Comparison of ENCODE assay signal across 12 cellular contexts in the genomic region with DNA sequence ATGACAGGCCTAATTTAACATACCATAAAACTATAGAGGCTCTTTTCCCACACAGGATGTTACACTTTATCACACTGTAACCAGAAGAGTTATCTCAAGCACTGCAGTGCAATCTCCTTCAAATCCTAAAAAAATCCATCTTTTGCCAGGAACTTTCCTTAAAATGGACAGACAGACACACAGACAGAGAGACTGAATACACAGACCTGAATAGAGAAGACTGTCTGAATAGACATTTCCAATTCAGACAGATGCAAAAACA. TPM values are rescaled to one million over a fixed set of nuclear protein-coding genes. Genes with fewer than 3 reads are reported as not detected.
DNase-seq lines count a peak whose midpoint lies in the region; ATAC-seq, FAIRE-seq and TF ChIP-seq lines count a peak whose summit lies in the region.
"Had no signal": no experiment of that assay in that cellular context is flagged by ENCODE, and none has a peak within 500 bp of the region (broad histone marks: within the 10 kb centered on the region; RNA-seq: fewer than 3 reads in every experiment).

No MANE protein-coding gene starts in this region.

- TF ChIP-seq CTCF in A549 (IDR thresholded peaks at IDR 0.05), result no peak
- TF ChIP-seq CTCF in KMS-11 (conservative IDR thresholded peaks at IDR 0.05; ENCODE audit: low read depth, low read length), result no peak
- TF ChIP-seq CTCF in neural progenitor cell (IDR thresholded peaks at IDR 0.05), result no peak
- no peak for TF ChIP-seq CTCF in tibial nerve (IDR thresholded peaks at IDR 0.05)

- POLR2A ChIA-PET in A549 (lab: Yijun Ruan, JAX), result interaction anchor here (1.0 kb wide), 1 partner anchor 60 kb away, joined by 3 read pairs; no protein-coding TSS in a partner anchor

- H3K9me3 ChIP-seq in A549 (no peaks in the 10 kb centered on the region), neural progenitor cell (ENCODE audit: low read depth) (no peaks in the 10 kb centered on the region), tibial nerve (no peaks in the 10 kb centered on the region)

- peaks cover 94% of the 10 kb centered on the region for H3K4me1 ChIP-seq in A549
- peaks cover 90% of the 10 kb centered on the region for H3K4me1 ChIP-seq in KMS-11 (ENCODE audit: low read depth, poor library complexity, severe bottlenecking)
- H3K4me1 ChIP-seq in neural progenitor cell, result peaks cover 39% of the 10 kb centered on the region
- H3K4me1 ChIP-seq in tibial nerve, result peaks cover 0 to 93% (median 58%) of the 10 kb centered on the region in 4 donors

- H3K9me3 Mint-ChIP-seq in effector memory CD8-positive, alpha-beta T cell, result no peaks in the 10 kb centered on the region
- H3K9me3 Mint-ChIP-seq in neural progenitor cell, result no peaks in the 10 kb centered on the region
- no peaks in the 10 kb centered on the region for H3K9me3 Mint-ChIP-seq in T-helper 2 cell treated with Interferon-gamma antibody and Interleukin-4, amounts not matched to agents 5 μg/mL and 100 μg/mL, for 36 hours
- H3K9me3 Mint-ChIP-seq: activated T-helper 1 cell treated with anti-CD3 and anti-CD28 coated beads, Interleukin-12 subunit alpha, Interleukin-12 subunit beta, Interleukin-2, Interleukin-4 antibody, amounts not matched to agents 30 ng/mL and 10 ng/mL and 1 ng/mL, durations not matched to agents 14 hours and 24 hours and 36 hours had no signal

- TF ChIP-seq EP300 in A549 (IDR thresholded peaks at IDR 0.05), result no peak
- TF ChIP-seq EP300 in tibial nerve (IDR thresholded peaks at IDR 0.05), result no peak

- H3K4me2 ChIP-seq in A549, result peak overlapping the region; percentile 90
- H3K4me2 ChIP-seq in KMS-11, result peak overlapping the region; percentile 94
- H3K4me2 ChIP-seq in neural progenitor cell, result no peak overlapping the region

- CTCF ChIA-PET in A549 (lab: Yijun Ruan, JAX), result interaction anchor here (1.3 to 6.2 kb wide), 3 partner anchors 8 to 59 kb away, joined by 3 to 35 read pairs (median 6); no protein-coding TSS in a partner anchor

- peak overlapping the region; percentile 15 to 77 for H3K27ac Mint-ChIP-seq in effector memory CD8-positive, alpha-beta T cell
- no peak overlapping the region for H3K27ac Mint-ChIP-seq in neural progenitor cell
- no peak overlapping the region for H3K27ac Mint-ChIP-seq in T-helper 2 cell treated with Interferon-gamma antibody and Interleukin-4, amounts not matched to agents 5 μg/mL and 100 μg/mL, for 36 hours
- H3K27ac Mint-ChIP-seq: activated T-helper 1 cell treated with anti-CD3 and anti-CD28 coated beads, Interleukin-12 subunit alpha, Interleukin-12 subunit beta, Interleukin-2, Interleukin-4 antibody, amounts not matched to agents 30 ng/mL and 10 ng/mL and 1 ng/mL, durations not matched to agents 14 hours and 24 hours and 36 hours had no signal

- H3K4me1 Mint-ChIP-seq in effector memory CD8-positive, alpha-beta T cell (ENCODE audit: low read depth in 2 of 2), result peaks cover 17 to 19% of the 10 kb centered on the region in 2 donors
- peaks cover 70% of the 10 kb centered on the region for H3K4me1 Mint-ChIP-seq in neural progenitor cell
- peaks cover 40% of the 10 kb centered on the region for H3K4me1 Mint-ChIP-seq in T-helper 2 cell treated with Interferon-gamma antibody and Interleukin-4, amounts not matched to agents 5 μg/mL and 100 μg/mL, for 36 hours (ENCODE audit: low read depth)

- 0 out of 2 replicates have a peak, but pooled peaks cover 4% of the 10 kb centered on the region for H4K20me1 ChIP-seq in KMS-11 (ENCODE audit: insufficient read depth)
- H4K20me1 ChIP-seq in neural progenitor cell (ENCODE audit: low read depth), result peaks cover 74% of the 10 kb centered on the region

- no peak overlapping the region for H2AFZ ChIP-seq in KMS-11 (ENCODE audit: low read depth)
- no peak overlapping the region for H2AFZ ChIP-seq in neural progenitor cell (replicated peaks)
- H2AFZ ChIP-seq: parathyroid adenoma had no signal

- peak overlapping the region; percentile 65 to 88 for H3K27ac ChIP-seq in A549
- H3K27ac ChIP-seq in KMS-11, result peak overlapping the region; percentile 43; the same call in 1 of the 2 replicates
- H3K27ac ChIP-seq in neural progenitor cell, result peak overlapping the region; percentile 16
- H3K27ac ChIP-seq in tibial nerve, result peak overlapping the region in 2 of 4 donors; percentile 79 to 85
- H3K27ac ChIP-seq: parathyroid adenoma, VCaP had no signal

- no peak for TF ChIP-seq POLR2A in A549 (IDR thresholded peaks at IDR 0.05; ENCODE audit: low read length)
- TF ChIP-seq POLR2A in tibial nerve (IDR thresholded peaks at IDR 0.05), result no peak

- H3K4me3 ChIP-seq in A549 (no peak overlapping the region), KMS-11 (IDR thresholded peaks at IDR 0.05; ENCODE audit: insufficient read depth, low read depth, low read length) (no peak overlapping the region), neural progenitor cell (no peak overlapping the region), tibial nerve (no peak overlapping the region)

- H3K36me3 ChIP-seq in KMS-11 (ENCODE audit: insufficient read depth), result no peaks in the 10 kb centered on the region
- H3K36me3 ChIP-seq in neural progenitor cell, result no peaks in the 10 kb centered on the region
- no peaks in the 10 kb centered on the region for H3K36me3 ChIP-seq in tibial nerve

- no peak overlapping the region for H3K9ac ChIP-seq in KMS-11
- H3K9ac ChIP-seq in neural progenitor cell, result no peak overlapping the region
- H3K9ac ChIP-seq: parathyroid adenoma had no signal

- TF ChIP-seq RAD21 in A549 (conservative IDR thresholded peaks at IDR 0.05 in 1 of 2, IDR thresholded peaks at IDR 0.05 in 1 of 2), result no peak

- H3F3A ChIP-seq in neural progenitor cell (ENCODE audit: low read depth), result peaks cover 7% of the 10 kb centered on the region

- DNase-seq in A549 (ENCODE audit: low read depth in 1 of 2, low spot score in 1 of 2) (no peak), neural progenitor cell (ENCODE audit: low spot score) (no peak), COLO829 (ENCODE audit: low spot score) (no peak), tibial nerve (ENCODE audit: low spot score in 2 of 2) (no peak)
- no peak for DNase-seq in effector memory CD8-positive, alpha-beta T cell
- DNase-seq in stimulated activated CD4-positive, alpha-beta T cell treated with anti-CD3 and anti-CD28 coated beads, Interleukin-12 subunit alpha, Interleukin-12 subunit beta, amount 100 ng/mL, for 4 hours, result no peak
- DNase-seq in T-helper 2 cell treated with Interferon-gamma antibody and Interleukin-4, amounts not matched to agents 5 μg/mL and 100 μg/mL, for 36 hours (ENCODE audit: low spot score), result no peak
- DNase-seq: NCI-H510A treated with DMSO at 0.1 percent for 48 hours had no signal

- no peaks in the 10 kb centered on the region for H3K27me3 Mint-ChIP-seq in effector memory CD8-positive, alpha-beta T cell
- H3K27me3 Mint-ChIP-seq in neural progenitor cell (ENCODE audit: insufficient read depth, low read depth), result no peaks in the 10 kb centered on the region
- H3K27me3 Mint-ChIP-seq in T-helper 2 cell treated with Interferon-gamma antibody and Interleukin-4, amounts not matched to agents 5 μg/mL and 100 μg/mL, for 36 hours (ENCODE audit: low read depth), result no peaks in the 10 kb centered on the region

- no peak; a peak in 1 of 6 replicates for ATAC-seq in A549
- no peak for ATAC-seq in effector memory CD8-positive, alpha-beta T cell (replicated peaks)

- no peaks in the 10 kb centered on the region for H3K27me3 ChIP-seq in KMS-11 (ENCODE audit: insufficient read depth, low read depth)
- no peaks in the 10 kb centered on the region for H3K27me3 ChIP-seq in neural progenitor cell
- no peaks in the 10 kb centered on the region for H3K27me3 ChIP-seq in tibial nerve

- H3K36me3 Mint-ChIP-seq in effector memory CD8-positive, alpha-beta T cell (ENCODE audit: insufficient read depth), result peaks cover under 1% of the 10 kb centered on the region
- H3K36me3 Mint-ChIP-seq in neural progenitor cell, result peaks cover 7% of the 10 kb centered on the region
- H3K36me3 Mint-ChIP-seq in T-helper 2 cell treated with Interferon-gamma antibody and Interleukin-4, amounts not matched to agents 5 μg/mL and 100 μg/mL, for 36 hours (ENCODE audit: low read depth), result peaks cover 6% of the 10 kb centered on the region

- H3K79me2 ChIP-seq in KMS-11 (ENCODE audit: insufficient read depth, low read depth), result peaks cover 99% of the 10 kb centered on the region
- H3K79me2 ChIP-seq in neural progenitor cell (ENCODE audit: low read depth), result peaks cover 100% of the 10 kb centered on the region

- FAIRE-seq in A549 (lab: Jason Lieb, UNC), result no peak

- no peak overlapping the region for H3K4me3 Mint-ChIP-seq in effector memory CD8-positive, alpha-beta T cell
- H3K4me3 Mint-ChIP-seq in neural progenitor cell, result no peak overlapping the region
- H3K4me3 Mint-ChIP-seq in T-helper 2 cell treated with Interferon-gamma antibody and Interleukin-4, amounts not matched to agents 5 μg/mL and 100 μg/mL, for 36 hours, result no peak overlapping the region
- H3K4me3 Mint-ChIP-seq: activated T-helper 1 cell treated with anti-CD3 and anti-CD28 coated beads, Interleukin-12 subunit alpha, Interleukin-12 subunit beta, Interleukin-2, Interleukin-4 antibody, amounts not matched to agents 30 ng/mL and 10 ng/mL and 1 ng/mL, durations not matched to agents 14 hours and 24 hours and 36 hours had no signal

TF ChIP-seq in A549, 52 proteins besides CTCF, POLR2A, EP300 and RAD21 (continues in another document):
- TF ChIP-seq HOXA7 (CRISPR knock-in tag; IDR thresholded peaks at IDR 0.05), result no peak
- TF ChIP-seq NFE2L2 (conservative IDR thresholded peaks at IDR 0.05; ENCODE audit: low read length), result no peak
- no peak for TF ChIP-seq BCL3 (IDR thresholded peaks at IDR 0.05)
- no peak for TF ChIP-seq MAZ (IDR thresholded peaks at IDR 0.05; ENCODE audit: borderline replicate concordance, low read depth, low read length)
- TF ChIP-seq PHF8 (IDR thresholded peaks at IDR 0.05; ENCODE audit: borderline replicate concordance, low read depth), result no peak
- no peak for TF ChIP-seq CHD2 (IDR thresholded peaks at IDR 0.05; ENCODE audit: low read length, partially characterized antibody)
- TF ChIP-seq EHMT2 (IDR thresholded peaks at IDR 0.05; ENCODE audit: low read depth), result no peak

RNA-seq across cellular contexts. Expression of gene CORO1C, which starts 6.5 kb away (rescaled TPM):
- 245 and 296 TPM in 2 replicates for polyA plus RNA-seq in A549 (2011; rRNA removed)
- polyA plus RNA-seq in A549 (2012; cell fraction: cytosol; rRNA removed), result 158 and 173 TPM in 2 replicates
- polyA plus RNA-seq in A549 (2012; cell fraction: nucleus; rRNA removed), result 116 and 183 TPM in 2 replicates
- polyA plus RNA-seq in A549 (2017; fragmentation: RNase III; extraction: RNeasy Plus Mini Kit Qiagen cat#74134 plus additional on column Dnase treatment), result 165 to 189 TPM (median 166 TPM) in 3 replicates
- polyA minus RNA-seq in A549 (2011; rRNA and poly(A)+ RNA removed), result 601 and 684 TPM in 2 replicates
- 116 and 128 TPM in 2 replicates for total RNA-seq in neural progenitor cell (ENCODE audit: low replicate concordance)
- total RNA-seq in tibial nerve, result 100 to 1,000 TPM; 110 to 181 (median 158) TPM

Comparison
In these comparisons a context has a peak if more than half of its experiments do, and no peak if none do; other contexts are left out.
1. H3K27ac Mint-ChIP-seq: peak in effector memory CD8-positive, alpha-beta T cell (2 of 2); none in neural progenitor cell (single experiment) and T-helper 2 cell treated with Interferon-gamma antibody and Interleukin-4, amounts not matched to agents 5 μg/mL and 100 μg/mL, for 36 hours (single experiment).